ENCODE assay signal across 7 cellular contexts in the genomic region with DNA sequence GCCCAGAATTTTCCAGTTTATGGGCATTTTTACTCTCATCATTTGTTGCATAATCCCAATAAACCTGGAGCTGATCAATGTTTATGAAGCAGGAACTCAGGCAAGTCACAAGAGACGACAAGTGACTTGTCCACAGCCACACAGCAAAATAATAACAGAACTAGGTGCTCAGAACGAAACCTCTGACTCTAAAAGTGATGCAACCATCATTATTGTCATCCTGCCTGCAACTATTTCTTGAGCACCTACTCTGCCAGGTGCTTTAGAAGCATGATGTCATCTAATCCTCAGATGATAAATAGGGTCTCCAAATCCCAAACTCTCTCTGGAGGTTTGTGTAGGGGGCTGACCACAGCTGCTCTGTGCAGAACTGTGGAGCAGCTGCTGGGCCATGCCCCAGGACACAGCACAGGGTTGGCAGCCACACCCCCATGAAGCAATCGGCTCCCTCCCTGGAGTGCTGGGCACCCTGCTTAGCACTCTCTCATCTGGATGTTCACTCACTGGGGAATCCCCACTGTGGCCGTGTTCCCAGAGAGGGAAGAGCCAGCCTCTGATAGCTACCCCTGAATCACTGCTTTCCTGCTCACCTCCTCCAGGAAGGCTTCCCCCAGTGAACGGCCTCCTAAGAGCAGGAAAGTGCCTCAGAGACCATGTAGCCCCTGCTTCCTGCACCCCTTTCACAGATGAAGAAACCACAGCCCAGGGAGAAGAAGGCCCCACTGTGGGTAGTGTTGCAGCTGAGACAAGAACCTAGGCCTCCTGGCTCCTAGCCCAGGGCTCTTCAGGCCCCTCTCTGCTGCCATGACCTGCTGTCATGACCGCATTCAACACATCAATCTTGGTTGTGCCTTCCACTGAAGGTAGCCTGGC. TPM values are rescaled to one million over a fixed set of nuclear protein-coding genes. Genes with fewer than 3 reads are reported as not detected.
DNase-seq lines count a peak whose midpoint lies in the region; ATAC-seq lines count a peak whose summit lies in the region.

No MANE protein-coding gene starts in this region.

- H3K4me1 Mint-ChIP-seq in activated naive CD4-positive, alpha-beta T cell treated with anti-CD3 and anti-CD28 coated beads for 36 hours (ENCODE audit: low read depth), result peaks cover 61% of the 10 kb centered on the region

- H3K27ac Mint-ChIP-seq in activated naive CD4-positive, alpha-beta T cell treated with anti-CD3 and anti-CD28 coated beads for 36 hours, result peak overlapping the region; percentile 91

- intact Hi-C loops in activated naive CD4-positive, alpha-beta T cell treated with anti-CD3 and anti-CD28 coated beads for 36 hours (cut with micrococcal nuclease), result loop anchor here (1.0 to 10.0 kb wide), 12 partner anchors 35 to 960 kb away; partner anchors contain the start of genes CYB5RL, MRPL37, NDC1 and PARS2

- no peaks in the 10 kb centered on the region for H3K27me3 Mint-ChIP-seq in activated naive CD4-positive, alpha-beta T cell treated with anti-CD3 and anti-CD28 coated beads for 36 hours (ENCODE audit: low read depth)

- peaks cover 2% of the 10 kb centered on the region for H3K36me3 Mint-ChIP-seq in activated naive CD4-positive, alpha-beta T cell treated with anti-CD3 and anti-CD28 coated beads for 36 hours (ENCODE audit: low read depth)

- CTCF ChIA-PET in activated naive CD4-positive, alpha-beta T cell treated with anti-CD3 and anti-CD28 coated beads for 36 hours (lab: Charles Lee), result interaction anchor here (0.8 to 6.8 kb wide), 4 partner anchors 9 to 310 kb away, joined by 3 to 45 read pairs (median 3); no protein-coding TSS in a partner anchor

- H3K4me3 Mint-ChIP-seq in activated naive CD4-positive, alpha-beta T cell treated with anti-CD3 and anti-CD28 coated beads for 36 hours, result peak overlapping the region; percentile 77

- ATAC-seq in GM18868 (IDR thresholded peaks at IDR 0.05; ENCODE audit: unreplicated experiment), result peak; percentile 45
- peak; percentile 44 for ATAC-seq in HG03039 (IDR thresholded peaks at IDR 0.05; ENCODE audit: unreplicated experiment)

- H3K9me3 Mint-ChIP-seq in activated naive CD4-positive, alpha-beta T cell treated with anti-CD3 and anti-CD28 coated beads for 36 hours, result no peaks in the 10 kb centered on the region

- DNase-seq in activated naive CD4-positive, alpha-beta T cell treated with anti-CD3 and anti-CD28 coated beads for 36 hours, result peak; percentile 81
- DNase-seq in renal cortical epithelial cell (ENCODE audit: low read depth) (peak; percentile 61), NCI-H2227 (lab: John Stamatoyannopoulos, UW; ENCODE audit: unreplicated experiment) (no peak), islet precursor cell (no peak), NCI-H510A treated with DMSO at 0.1 percent for 48 hours (lab: John Stamatoyannopoulos, UW) (no peak)

RNA-seq across cellular contexts. Expression of gene TTC22, which starts 2.1 kb away (rescaled TPM):
- total RNA-seq in activated naive CD4-positive, alpha-beta T cell treated with anti-CD3 and anti-CD28 coated beads for 36 hours, result 1 to 10 TPM; 6.9 to 8.6 TPM
- 6.9 and 10.3 TPM in 2 replicates for total RNA-seq in renal cortical epithelial cell

RNA-seq across cellular contexts. Expression of gene PARS2, which starts 34.7 kb away (rescaled TPM):
- 1 to 10 TPM; 3.0 to 3.1 TPM for total RNA-seq in activated naive CD4-positive, alpha-beta T cell treated with anti-CD3 and anti-CD28 coated beads for 36 hours
- 4.5 and 9.2 TPM in 2 replicates for total RNA-seq in renal cortical epithelial cell

Comparison
In these comparisons a context has a peak if more than half of its experiments do, and no peak if none do; other contexts are left out.
1. DNase-seq: peak in activated naive CD4-positive, alpha-beta T cell treated with anti-CD3 and anti-CD28 coated beads for 36 hours (single experiment) and renal cortical epithelial cell (single experiment); none in NCI-H2227 (single experiment), islet precursor cell (single experiment) and NCI-H510A treated with DMSO at 0.1 percent for 48 hours (single experiment).